Comparison of ENCODE assay signal across 1 cellular context in the genomic region with DNA sequence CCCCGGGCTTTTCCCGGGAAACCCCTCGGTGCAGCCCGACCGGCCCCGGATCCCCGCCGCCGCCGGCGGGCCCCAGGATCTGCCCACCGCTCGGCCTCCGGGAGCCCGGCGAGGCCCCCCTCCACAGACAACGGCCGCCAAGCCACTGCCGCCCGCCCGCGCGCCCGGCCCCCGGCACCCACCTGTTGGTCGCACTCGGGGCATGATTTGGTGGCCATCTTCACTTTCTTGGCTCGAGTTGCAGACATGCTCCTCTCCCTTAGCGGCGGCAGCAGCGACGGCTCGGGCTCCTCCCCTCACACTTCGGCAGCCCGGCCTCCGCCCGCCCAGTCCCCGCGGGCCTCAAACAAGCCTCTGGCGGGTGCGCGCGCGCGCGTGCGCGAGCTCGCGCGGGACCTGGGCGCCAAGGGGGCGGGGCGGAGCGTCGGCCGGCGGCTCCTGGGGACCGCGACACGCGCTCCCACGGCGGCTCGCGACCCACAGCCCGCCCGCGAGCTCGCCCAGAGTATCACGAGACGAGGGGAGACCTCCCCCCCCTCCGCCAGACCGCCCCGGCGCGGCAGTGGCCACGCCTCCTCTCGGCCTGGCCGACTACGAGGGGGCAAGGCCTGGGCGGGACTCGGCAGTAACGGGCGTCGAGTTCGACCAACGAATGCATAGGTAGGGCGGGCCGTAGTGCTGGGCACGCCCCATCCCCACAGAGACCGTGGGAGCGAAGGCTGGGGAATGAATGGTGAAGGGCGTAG.
TF ChIP-seq lines count a peak whose summit lies in the region.

A gene with protein sequence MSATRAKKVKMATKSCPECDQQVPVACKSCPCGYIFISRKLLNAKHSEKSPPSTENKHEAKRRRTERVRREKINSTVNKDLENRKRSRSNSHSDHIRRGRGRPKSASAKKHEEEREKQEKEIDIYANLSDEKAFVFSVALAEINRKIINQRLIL (minus strand): TSS at position 279 of the 746 bp plus-strand sequence. CDS start 31 bp downstream, at position 248.

TF ChIP-seq in K562, 482 proteins besides CTCF, POLR2A, EP300 and RAD21 (continued from another document):
- TF ChIP-seq, protein P1, sequence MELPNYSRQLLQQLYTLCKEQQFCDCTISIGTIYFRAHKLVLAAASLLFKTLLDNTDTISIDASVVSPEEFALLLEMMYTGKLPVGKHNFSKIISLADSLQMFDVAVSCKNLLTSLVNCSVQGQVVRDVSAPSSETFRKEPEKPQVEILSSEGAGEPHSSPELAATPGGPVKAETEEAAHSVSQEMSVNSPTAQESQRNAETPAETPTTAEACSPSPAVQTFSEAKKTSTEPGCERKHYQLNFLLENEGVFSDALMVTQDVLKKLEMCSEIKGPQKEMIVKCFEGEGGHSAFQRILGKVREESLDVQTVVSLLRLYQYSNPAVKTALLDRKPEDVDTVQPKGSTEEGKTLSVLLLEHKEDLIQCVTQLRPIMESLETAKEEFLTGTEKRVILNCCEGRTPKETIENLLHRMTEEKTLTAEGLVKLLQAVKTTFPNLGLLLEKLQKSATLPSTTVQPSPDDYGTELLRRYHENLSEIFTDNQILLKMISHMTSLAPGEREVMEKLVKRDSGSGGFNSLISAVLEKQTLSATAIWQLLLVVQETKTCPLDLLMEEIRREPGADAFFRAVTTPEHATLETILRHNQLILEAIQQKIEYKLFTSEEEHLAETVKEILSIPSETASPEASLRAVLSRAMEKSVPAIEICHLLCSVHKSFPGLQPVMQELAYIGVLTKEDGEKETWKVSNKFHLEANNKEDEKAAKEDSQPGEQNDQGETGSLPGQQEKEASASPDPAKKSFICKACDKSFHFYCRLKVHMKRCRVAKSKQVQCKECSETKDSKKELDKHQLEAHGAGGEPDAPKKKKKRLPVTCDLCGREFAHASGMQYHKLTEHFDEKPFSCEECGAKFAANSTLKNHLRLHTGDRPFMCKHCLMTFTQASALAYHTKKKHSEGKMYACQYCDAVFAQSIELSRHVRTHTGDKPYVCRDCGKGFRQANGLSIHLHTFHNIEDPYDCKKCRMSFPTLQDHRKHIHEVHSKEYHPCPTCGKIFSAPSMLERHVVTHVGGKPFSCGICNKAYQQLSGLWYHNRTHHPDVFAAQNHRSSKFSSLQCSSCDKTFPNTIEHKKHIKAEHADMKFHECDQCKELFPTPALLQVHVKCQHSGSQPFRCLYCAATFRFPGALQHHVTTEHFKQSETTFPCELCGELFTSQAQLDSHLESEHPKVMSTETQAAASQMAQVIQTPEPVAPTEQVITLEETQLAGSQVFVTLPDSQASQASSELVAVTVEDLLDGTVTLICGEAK (IDR thresholded peaks at IDR 0.05): no peak
- TF ChIP-seq, protein P1 (CRISPR knock-in tag; IDR thresholded peaks at IDR 0.05): no peak
- 0 out of 2 replicates have a peak, but pooled peaks have one; percentile 62 for TF ChIP-seq THAP12 (CRISPR knock-in tag; IDR thresholded peaks at IDR 0.05)
- no peak for TF ChIP-seq HES1 (IDR thresholded peaks at IDR 0.05; ENCODE audit: low read depth)
- TF ChIP-seq PRMT5 (CRISPR knock-in tag; IDR thresholded peaks at IDR 0.05): no peak
- peak; percentile 88 for TF ChIP-seq L3MBTL2 (IDR thresholded peaks at IDR 0.05)
- TF ChIP-seq, protein P2, sequence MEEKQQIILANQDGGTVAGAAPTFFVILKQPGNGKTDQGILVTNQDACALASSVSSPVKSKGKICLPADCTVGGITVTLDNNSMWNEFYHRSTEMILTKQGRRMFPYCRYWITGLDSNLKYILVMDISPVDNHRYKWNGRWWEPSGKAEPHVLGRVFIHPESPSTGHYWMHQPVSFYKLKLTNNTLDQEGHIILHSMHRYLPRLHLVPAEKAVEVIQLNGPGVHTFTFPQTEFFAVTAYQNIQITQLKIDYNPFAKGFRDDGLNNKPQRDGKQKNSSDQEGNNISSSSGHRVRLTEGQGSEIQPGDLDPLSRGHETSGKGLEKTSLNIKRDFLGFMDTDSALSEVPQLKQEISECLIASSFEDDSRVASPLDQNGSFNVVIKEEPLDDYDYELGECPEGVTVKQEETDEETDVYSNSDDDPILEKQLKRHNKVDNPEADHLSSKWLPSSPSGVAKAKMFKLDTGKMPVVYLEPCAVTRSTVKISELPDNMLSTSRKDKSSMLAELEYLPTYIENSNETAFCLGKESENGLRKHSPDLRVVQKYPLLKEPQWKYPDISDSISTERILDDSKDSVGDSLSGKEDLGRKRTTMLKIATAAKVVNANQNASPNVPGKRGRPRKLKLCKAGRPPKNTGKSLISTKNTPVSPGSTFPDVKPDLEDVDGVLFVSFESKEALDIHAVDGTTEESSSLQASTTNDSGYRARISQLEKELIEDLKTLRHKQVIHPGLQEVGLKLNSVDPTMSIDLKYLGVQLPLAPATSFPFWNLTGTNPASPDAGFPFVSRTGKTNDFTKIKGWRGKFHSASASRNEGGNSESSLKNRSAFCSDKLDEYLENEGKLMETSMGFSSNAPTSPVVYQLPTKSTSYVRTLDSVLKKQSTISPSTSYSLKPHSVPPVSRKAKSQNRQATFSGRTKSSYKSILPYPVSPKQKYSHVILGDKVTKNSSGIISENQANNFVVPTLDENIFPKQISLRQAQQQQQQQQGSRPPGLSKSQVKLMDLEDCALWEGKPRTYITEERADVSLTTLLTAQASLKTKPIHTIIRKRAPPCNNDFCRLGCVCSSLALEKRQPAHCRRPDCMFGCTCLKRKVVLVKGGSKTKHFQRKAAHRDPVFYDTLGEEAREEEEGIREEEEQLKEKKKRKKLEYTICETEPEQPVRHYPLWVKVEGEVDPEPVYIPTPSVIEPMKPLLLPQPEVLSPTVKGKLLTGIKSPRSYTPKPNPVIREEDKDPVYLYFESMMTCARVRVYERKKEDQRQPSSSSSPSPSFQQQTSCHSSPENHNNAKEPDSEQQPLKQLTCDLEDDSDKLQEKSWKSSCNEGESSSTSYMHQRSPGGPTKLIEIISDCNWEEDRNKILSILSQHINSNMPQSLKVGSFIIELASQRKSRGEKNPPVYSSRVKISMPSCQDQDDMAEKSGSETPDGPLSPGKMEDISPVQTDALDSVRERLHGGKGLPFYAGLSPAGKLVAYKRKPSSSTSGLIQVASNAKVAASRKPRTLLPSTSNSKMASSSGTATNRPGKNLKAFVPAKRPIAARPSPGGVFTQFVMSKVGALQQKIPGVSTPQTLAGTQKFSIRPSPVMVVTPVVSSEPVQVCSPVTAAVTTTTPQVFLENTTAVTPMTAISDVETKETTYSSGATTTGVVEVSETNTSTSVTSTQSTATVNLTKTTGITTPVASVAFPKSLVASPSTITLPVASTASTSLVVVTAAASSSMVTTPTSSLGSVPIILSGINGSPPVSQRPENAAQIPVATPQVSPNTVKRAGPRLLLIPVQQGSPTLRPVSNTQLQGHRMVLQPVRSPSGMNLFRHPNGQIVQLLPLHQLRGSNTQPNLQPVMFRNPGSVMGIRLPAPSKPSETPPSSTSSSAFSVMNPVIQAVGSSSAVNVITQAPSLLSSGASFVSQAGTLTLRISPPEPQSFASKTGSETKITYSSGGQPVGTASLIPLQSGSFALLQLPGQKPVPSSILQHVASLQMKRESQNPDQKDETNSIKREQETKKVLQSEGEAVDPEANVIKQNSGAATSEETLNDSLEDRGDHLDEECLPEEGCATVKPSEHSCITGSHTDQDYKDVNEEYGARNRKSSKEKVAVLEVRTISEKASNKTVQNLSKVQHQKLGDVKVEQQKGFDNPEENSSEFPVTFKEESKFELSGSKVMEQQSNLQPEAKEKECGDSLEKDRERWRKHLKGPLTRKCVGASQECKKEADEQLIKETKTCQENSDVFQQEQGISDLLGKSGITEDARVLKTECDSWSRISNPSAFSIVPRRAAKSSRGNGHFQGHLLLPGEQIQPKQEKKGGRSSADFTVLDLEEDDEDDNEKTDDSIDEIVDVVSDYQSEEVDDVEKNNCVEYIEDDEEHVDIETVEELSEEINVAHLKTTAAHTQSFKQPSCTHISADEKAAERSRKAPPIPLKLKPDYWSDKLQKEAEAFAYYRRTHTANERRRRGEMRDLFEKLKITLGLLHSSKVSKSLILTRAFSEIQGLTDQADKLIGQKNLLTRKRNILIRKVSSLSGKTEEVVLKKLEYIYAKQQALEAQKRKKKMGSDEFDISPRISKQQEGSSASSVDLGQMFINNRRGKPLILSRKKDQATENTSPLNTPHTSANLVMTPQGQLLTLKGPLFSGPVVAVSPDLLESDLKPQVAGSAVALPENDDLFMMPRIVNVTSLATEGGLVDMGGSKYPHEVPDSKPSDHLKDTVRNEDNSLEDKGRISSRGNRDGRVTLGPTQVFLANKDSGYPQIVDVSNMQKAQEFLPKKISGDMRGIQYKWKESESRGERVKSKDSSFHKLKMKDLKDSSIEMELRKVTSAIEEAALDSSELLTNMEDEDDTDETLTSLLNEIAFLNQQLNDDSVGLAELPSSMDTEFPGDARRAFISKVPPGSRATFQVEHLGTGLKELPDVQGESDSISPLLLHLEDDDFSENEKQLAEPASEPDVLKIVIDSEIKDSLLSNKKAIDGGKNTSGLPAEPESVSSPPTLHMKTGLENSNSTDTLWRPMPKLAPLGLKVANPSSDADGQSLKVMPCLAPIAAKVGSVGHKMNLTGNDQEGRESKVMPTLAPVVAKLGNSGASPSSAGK (IDR thresholded peaks at IDR 0.05): 0 out of 2 replicates have a peak, but pooled peaks have one; percentile 12
